1 cellular context compared by ENCODE assay signal in genomic region chr19:54463531-54464043, GRCh38.
TF ChIP-seq lines count a peak whose summit lies in the region.

TSS of gene LENG9 (minus strand) at chr19:54463778. CDS start at chr19:54463526, 252 bp downstream.

TF ChIP-seq in K562, 482 proteins besides CTCF, POLR2A, EP300 and RAD21 (continued from another document):
- TF ChIP-seq CLOCK (CRISPR knock-in tag; IDR thresholded peaks at IDR 0.05; ENCODE audit: borderline replicate concordance), result no peak
- TF ChIP-seq MXI1 (IDR thresholded peaks at IDR 0.05; ENCODE audit: low read depth, low read length), result no peak
- peak; percentile 99 for TF ChIP-seq HNRNPLL (IDR thresholded peaks at IDR 0.05; ENCODE audit: low read depth, low read length, poor library complexity, severe bottlenecking)
- TF ChIP-seq ARID4B (CRISPR knock-in tag; IDR thresholded peaks at IDR 0.05), result no peak
- no peak for TF ChIP-seq STAG1 (CRISPR knock-in tag; IDR thresholded peaks at IDR 0.05; ENCODE audit: borderline replicate concordance)
- no peak for TF ChIP-seq SFPQ (IDR thresholded peaks at IDR 0.05; ENCODE audit: low read depth, low read length)
- TF ChIP-seq ZNF354B (CRISPR knock-in tag; IDR thresholded peaks at IDR 0.05), result no peak
- TF ChIP-seq ZNF184 (CRISPR knock-in tag; IDR thresholded peaks at IDR 0.05), result no peak
- no peak for TF ChIP-seq HLTF (IDR thresholded peaks at IDR 0.05)
- no peak for TF ChIP-seq ZFP1 (CRISPR knock-in tag; IDR thresholded peaks at IDR 0.05)
